In the genomic region with DNA sequence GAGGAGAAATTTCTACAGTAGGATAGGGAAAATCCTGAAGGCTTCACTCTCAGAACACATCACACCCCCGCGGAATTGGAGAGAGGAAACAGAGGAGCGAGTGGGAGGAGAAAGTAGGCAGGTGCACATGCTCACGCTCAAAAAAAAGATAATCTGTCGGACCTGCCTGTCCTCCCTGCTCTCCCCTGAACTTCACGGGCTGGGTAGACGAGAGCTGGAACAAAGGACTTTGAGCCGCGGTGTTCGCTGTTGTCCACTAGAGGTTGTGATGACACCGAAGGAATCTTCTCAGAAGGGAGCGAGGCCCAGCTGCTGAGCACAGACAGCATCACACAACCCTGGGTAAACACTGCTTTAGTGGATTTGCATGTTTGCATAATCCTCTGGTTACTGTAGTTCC, we compare ENCODE assay signal across 8 cellular contexts. TPM values are rescaled to one million over a fixed set of nuclear protein-coding genes. Genes with fewer than 3 reads are reported as not detected.
DNase-seq lines count a peak whose midpoint lies in the region; ATAC-seq and TF ChIP-seq lines count a peak whose summit lies in the region.
"Had no signal": no experiment of that assay in that cellular context is flagged by ENCODE, and none has a peak within 500 bp of the region (broad histone marks: within the 10 kb centered on the region; RNA-seq: fewer than 3 reads in every experiment).

No MANE protein-coding gene starts in this region.

- H4K20me1 ChIP-seq in osteoblast (ENCODE audit: insufficient read depth, low read length) = no peaks in the 10 kb centered on the region

- no peaks in the 10 kb centered on the region for H3K79me2 ChIP-seq in osteoblast (ENCODE audit: insufficient read depth, low read length)

- peaks cover 0 to 10% (median 0%) of the 10 kb centered on the region in 7 donors for H3K9me3 Mint-ChIP-seq in CD14-positive monocyte

- H3K4me1 Mint-ChIP-seq in CD14-positive monocyte = peaks cover 11% of the 10 kb centered on the region

- in situ Hi-C loops in G401 (cut with HindIII; ENCODE audit: low sequenced_read_pairs) = no loop called here

- H3K9me3 ChIP-seq in osteoblast (ENCODE audit: low read depth, low read length) = no peaks in the 10 kb centered on the region

- peak; percentile 26 for TF ChIP-seq CTCF in osteoblast (IDR thresholded peaks at IDR 0.05; ENCODE audit: extremely low read depth, low read depth, low read length)
- no peak for TF ChIP-seq CTCF in CD14-positive monocyte (IDR thresholded peaks at IDR 0.05)

- H3K36me3 ChIP-seq in osteoblast (ENCODE audit: insufficient read depth, low read length) = no peaks in the 10 kb centered on the region

- no peak overlapping the region for H3K27ac Mint-ChIP-seq in CD14-positive monocyte

- H2AFZ ChIP-seq in osteoblast (ENCODE audit: low read length) = no peak overlapping the region

- H3K4me1 ChIP-seq in osteoblast (ENCODE audit: insufficient read depth, low read length) = no peaks in the 10 kb centered on the region

- no peaks in the 10 kb centered on the region for H3K36me3 Mint-ChIP-seq in CD14-positive monocyte

- H3K27me3 ChIP-seq in osteoblast (ENCODE audit: insufficient read depth, low read length) = peaks cover 19% of the 10 kb centered on the region

- H3K4me2 ChIP-seq in osteoblast (ENCODE audit: insufficient read depth, low read length) = no peak overlapping the region

- H3K4me3 Mint-ChIP-seq in CD14-positive monocyte = peak overlapping the region in 1 of 2 donors; percentile 39

- no peak overlapping the region for H3K4me3 ChIP-seq in osteoblast (ENCODE audit: insufficient read depth, low read length)

- H3K27me3 Mint-ChIP-seq in CD14-positive monocyte (ENCODE audit: low read depth in 3 of 3) = peaks cover 23 to 33% (median 32%) of the 10 kb centered on the region in 3 donors

- intact Hi-C loops in CD14-positive monocyte (cut with micrococcal nuclease) = no loop called here

- peak overlapping the region; percentile 62 for H3K27ac ChIP-seq in angular gyrus (ENCODE audit: low read depth, low read length)
- H3K27ac ChIP-seq in osteoblast (ENCODE audit: low read depth, low read length) = no peak overlapping the region

- no peak for ATAC-seq in GM21529 (IDR thresholded peaks at IDR 0.05; ENCODE audit: unreplicated experiment)

- peak; percentile 79 for DNase-seq in G401 (ENCODE audit: low spot score)
- peak; percentile 5 for DNase-seq in NCI-H1092 (lab: John Stamatoyannopoulos, UW)
- DNase-seq in osteoblast (ENCODE audit: insufficient read length, low spot score, missing footprints) = peak; percentile 56
- DNase-seq in activated naive CD4-positive, alpha-beta T cell treated with Interleukin-2 at 50 U/mL for 16 hours = no peak
- no peak for DNase-seq in CD14-positive monocyte (ENCODE audit: low spot score)
- DNase-seq: activated CD8-positive, alpha-beta memory T cell treated with anti-CD3 and anti-CD28 coated beads, Interleukin-2, amount 50 U/mL, for 48 hours had no signal

RNA-seq across cellular contexts. Expression of a gene that starts 5.0 kb away (rescaled TPM):
- not detected in 2 replicates for total RNA-seq in G401 (2014; rRNA removed; shearing (Covaris generic))
- total RNA-seq in osteoblast = not detected in 2 replicates
- polyA plus RNA-seq in CD14-positive monocyte = under 1 TPM; 0.43 to 0.71 TPM

Comparison
In these comparisons a context has a peak if more than half of its experiments do, and no peak if none do; other contexts are left out.
1. DNase-seq: peak in G401 (single experiment), NCI-H1092 (single experiment) and osteoblast (single experiment); none in activated naive CD4-positive, alpha-beta T cell treated with Interleukin-2 at 50 U/mL for 16 hours (single experiment) and CD14-positive monocyte (single experiment).